In the genomic region with DNA sequence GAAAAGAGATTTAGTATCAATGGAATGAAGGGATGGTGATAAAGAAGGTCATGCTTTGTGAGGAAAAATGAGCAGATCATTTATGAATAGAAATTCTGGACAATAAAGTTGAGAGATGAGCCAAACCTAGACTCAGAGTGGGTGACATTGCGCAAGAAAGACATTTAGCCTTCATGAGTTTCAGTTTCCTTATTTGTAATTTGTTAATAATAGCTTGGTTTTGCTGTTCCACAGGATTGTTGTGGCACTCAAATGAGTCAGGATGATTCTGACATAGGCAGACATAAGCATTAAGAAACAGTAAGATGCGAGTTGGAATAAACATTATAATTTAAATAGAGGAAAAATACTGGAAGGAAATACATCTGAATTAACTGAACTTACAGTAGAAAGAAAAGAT, we compare ENCODE assay signal across 8 cellular contexts. TPM values are rescaled to one million over a fixed set of nuclear protein-coding genes. Genes with fewer than 3 reads are reported as not detected.
A peak's percentile ranks its signal among the peaks of the same experiment; 100 is the strongest.
DNase-seq lines count a peak whose midpoint lies in the region; ATAC-seq, FAIRE-seq and TF ChIP-seq lines count a peak whose summit lies in the region.

No MANE protein-coding gene starts in this region.

- intact Hi-C loops in vagina (cut with DNase I) = no loop called here

- no peak for TF ChIP-seq EP300 in H1 (IDR thresholded peaks at IDR 0.05; ENCODE audit: borderline replicate concordance in 1 of 2, low read depth in 2 of 2, low read length in 2 of 2)

- H3K27me3 ChIP-seq in H1 (replicated peaks in 1 of 4; ENCODE audit: control insufficient read depth in 3 of 4, extremely low read depth in 1 of 4, insufficient read depth in 3 of 4, low read length in 3 of 4) (no peaks in the 10 kb centered on the region), vagina (no peaks in the 10 kb centered on the region), WERI-Rb-1 (ENCODE audit: insufficient read depth, low read depth, severe bottlenecking) (peaks cover 4% of the 10 kb centered on the region)

- H3K79me2 ChIP-seq in H1 (ENCODE audit: control insufficient read depth in 1 of 2, insufficient read depth in 2 of 2, low read length in 2 of 2) = no peaks in the 10 kb centered on the region

- DNase-seq in AML-193 (lab: John Stamatoyannopoulos, UW) = peak; percentile 72 to 76
- DNase-seq in H1 (ENCODE audit: low read depth in 1 of 2, low spot score in 2 of 2) = no peak
- no peak for DNase-seq in vagina (ENCODE audit: extremely low spot score in 2 of 2)
- no peak for DNase-seq in retina
- no peak for DNase-seq in NCI-H1694 (lab: John Stamatoyannopoulos, UW)
- no peak for DNase-seq in WERI-Rb-1

- TF ChIP-seq POLR2A in H1 (IDR thresholded peaks at IDR 0.05; ENCODE audit: control extremely low read depth in 1 of 2, low read depth in 2 of 2, low read length in 2 of 2) (no peak), vagina (IDR thresholded peaks at IDR 0.05) (no peak)

- H3K36me3 ChIP-seq in H1 (ENCODE audit: control insufficient read depth in 2 of 4, insufficient read depth in 4 of 4, low read length in 3 of 4) (no peaks in the 10 kb centered on the region), vagina (no peaks in the 10 kb centered on the region), WERI-Rb-1 (no peaks in the 10 kb centered on the region)

- no peak overlapping the region for H3K4me3 ChIP-seq in H1 (ENCODE audit: extremely low read depth in 1 of 4, insufficient read depth in 2 of 4, low read depth in 3 of 4, low read length in 4 of 4)
- H3K4me3 ChIP-seq in vagina = no peak overlapping the region
- no peak overlapping the region for H3K4me3 ChIP-seq in WERI-Rb-1 (ENCODE audit: low read depth, low read length)

- no peaks in the 10 kb centered on the region for H3K23me2 ChIP-seq in H1 (ENCODE audit: low read depth, low read length)

- H3K4ac ChIP-seq in H1 (replicated peaks; ENCODE audit: insufficient read length, low read depth, low read length) = no peak overlapping the region

- TF ChIP-seq CTCF in H1 (IDR thresholded peaks at IDR 0.05; ENCODE audit: control extremely low read depth in 1 of 3, insufficient read depth in 1 of 3, low read depth in 1 of 3, low read length in 3 of 3) (no peak), vagina (IDR thresholded peaks at IDR 0.05) (no peak), WERI-Rb-1 (IDR thresholded peaks at IDR 0.05; ENCODE audit: low read depth, low read length) (no peak)

- H2BK15ac ChIP-seq in H1 (ENCODE audit: low read length) = no peak overlapping the region

- ATAC-seq in GM21360 (IDR thresholded peaks at IDR 0.05; ENCODE audit: unreplicated experiment) (peak; percentile 81), HG03558 (IDR thresholded peaks at IDR 0.05; ENCODE audit: extremely low read depth, unreplicated experiment) (peak; percentile 87)

- no peak overlapping the region for H4K5ac ChIP-seq in H1 (ENCODE audit: insufficient read length, low read depth, low read length)

- H2AFZ ChIP-seq in H1 (ENCODE audit: low read length) = no peak overlapping the region

- no peaks in the 10 kb centered on the region for H4K20me1 ChIP-seq in H1 (replicated peaks in 1 of 2; ENCODE audit: control insufficient read depth in 1 of 2, insufficient read depth in 2 of 2, low read length in 2 of 2)

- no peak for FAIRE-seq in H1 (lab: Jason Lieb, UNC)

- H3K18ac ChIP-seq in H1 (ENCODE audit: extremely low read depth, low read length) = no peak overlapping the region

- no peak overlapping the region for H3K27ac ChIP-seq in H1 (ENCODE audit: low read depth, low read length)
- no peak overlapping the region for H3K27ac ChIP-seq in vagina
- H3K27ac ChIP-seq in WERI-Rb-1 = no peak overlapping the region

- H3K4me1 ChIP-seq in H1 (replicated peaks in 1 of 4; ENCODE audit: control insufficient read depth in 3 of 4, insufficient read depth in 4 of 4, low read length in 3 of 4) (no peaks in the 10 kb centered on the region), vagina (peaks cover 13% of the 10 kb centered on the region)

- no peak overlapping the region for H2AK5ac ChIP-seq in H1 (ENCODE audit: low read depth, low read length)

- no peak overlapping the region for H3K56ac ChIP-seq in H1 (replicated peaks; ENCODE audit: insufficient read length, low read depth, low read length)

- H2BK20ac ChIP-seq in H1 (ENCODE audit: low read length) = no peak overlapping the region

- H2BK120ac ChIP-seq in H1 (replicated peaks; ENCODE audit: low read depth, low read length) = no peak overlapping the region

- POLR2A ChIA-PET in H1 (lab: Charles Lee; ENCODE audit: partially characterized antibody) = no interaction called here

- H2BK12ac ChIP-seq in H1 (ENCODE audit: low read depth, low read length) = no peak overlapping the region

- no peaks in the 10 kb centered on the region for H3K79me1 ChIP-seq in H1 (ENCODE audit: low read depth, low read length)

- H3K9me3 ChIP-seq in H1 (ENCODE audit: insufficient read depth in 2 of 2, low read depth in 1 of 2, low read length in 1 of 2) (no peaks in the 10 kb centered on the region), vagina (no peaks in the 10 kb centered on the region), WERI-Rb-1 (ENCODE audit: severe bottlenecking) (no peaks in the 10 kb centered on the region)

- 90% methylated on average over 2 of the region's 2 CpGs; no CpG with 5 or more reads in 1 of the 2 experiments for WGBS in H1 (ENCODE audit: extremely low coverage in 1 of 2, insufficient coverage in 1 of 2, insufficient read length in 1 of 2, insufficient replicate concordance in 2 of 2, low coverage in 1 of 2, low lambda C conversion rate in 2 of 2, missing lambda C conversion rate in 1 of 2), 2 experiments

- no peak for TF ChIP-seq RAD21 in H1 (IDR thresholded peaks at IDR 0.05 in 1 of 2, conservative IDR thresholded peaks at IDR 0.05 in 1 of 2; ENCODE audit: low read depth in 2 of 2, low read length in 2 of 2)

- H3K23ac ChIP-seq in H1 (ENCODE audit: insufficient read length) = no peak overlapping the region

- H2BK5ac ChIP-seq in H1 (ENCODE audit: low read depth, low read length) = no peak overlapping the region

- H3K14ac ChIP-seq in H1 (ENCODE audit: insufficient read length) = no peak overlapping the region

- H4K91ac ChIP-seq in H1 (replicated peaks; ENCODE audit: insufficient read length, low read length) = no peak overlapping the region

- no peak overlapping the region for H4K8ac ChIP-seq in H1 (ENCODE audit: extremely low read depth, insufficient read depth, low read length)

- CTCF ChIA-PET in H1 (lab: Charles Lee; ENCODE audit: partially characterized antibody) = interaction anchor here (0.7 to 4.0 kb wide), 4 partner anchors 11 to 75 kb away, joined by 3 to 24 read pairs (median 5); no protein-coding TSS in a partner anchor

- no peak overlapping the region for H3K4me2 ChIP-seq in H1 (ENCODE audit: insufficient read depth in 1 of 2, low read depth in 2 of 2, low read length in 2 of 2)

- no peak overlapping the region for H3K9ac ChIP-seq in H1 (replicated peaks in 1 of 4; ENCODE audit: extremely low read depth in 1 of 4, low read depth in 3 of 4, low read length in 3 of 4)

TF ChIP-seq in H1, 55 proteins besides CTCF, POLR2A, EP300 and RAD21:
- peak; percentile 71; the same call in 1 of the 2 replicates for TF ChIP-seq CEBPB (IDR thresholded peaks at IDR 0.05; ENCODE audit: low read depth, low read length)
- no peak for TF ChIP-seq CREB1 (IDR thresholded peaks at IDR 0.05)
- TF ChIP-seq, protein P1, sequence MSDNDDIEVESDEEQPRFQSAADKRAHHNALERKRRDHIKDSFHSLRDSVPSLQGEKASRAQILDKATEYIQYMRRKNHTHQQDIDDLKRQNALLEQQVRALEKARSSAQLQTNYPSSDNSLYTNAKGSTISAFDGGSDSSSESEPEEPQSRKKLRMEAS (IDR thresholded peaks at IDR 0.05) = no peak
- no peak for TF ChIP-seq POU5F1 (IDR thresholded peaks at IDR 0.05; ENCODE audit: low read depth, low read length)
- no peak for TF ChIP-seq MAFK (IDR thresholded peaks at IDR 0.05; ENCODE audit: low read depth, low read length)
- no peak for TF ChIP-seq TAF1 (IDR thresholded peaks at IDR 0.05; ENCODE audit: low read depth, low read length)
- TF ChIP-seq NANOG (IDR thresholded peaks at IDR 0.05; ENCODE audit: insufficient read depth, low read depth, low read length, poor library complexity, severe bottlenecking) = no peak

RNA-seq across cellular contexts. Expression of a gene that starts 34.8 kb away (rescaled TPM):
- total RNA-seq in H1 (2021; fragmentation: NEBNext Ultra II Directional; extraction: Animal tissue kit (Norgen Biotek cat#: 25700)) = 7.2 and 7.7 TPM in 2 replicates
- 1.0 and 1.4 TPM in 2 replicates for polyA plus RNA-seq in H1 (2011; rRNA removed)
- polyA plus RNA-seq in H1 (2011; cell fraction: cytosol; rRNA removed) = 1.8 TPM
- polyA plus RNA-seq in H1 (2011; cell fraction: nucleus; rRNA removed) = 2.1 TPM
- 1.7 to 3.6 TPM (median 2.8 TPM) in 4 replicates for polyA plus RNA-seq in H1 (2012, experiment 1 of 2)
- 0.25 TPM for polyA plus RNA-seq in H1 (2012, experiment 2 of 2)
- 7.3 TPM for polyA plus RNA-seq in H1 (2013, experiment 1 of 2)
- polyA plus RNA-seq in H1 (2013, experiment 2 of 2) = 6.1 TPM
- polyA minus RNA-seq in H1 (2011; rRNA and poly(A)+ RNA removed) = 7.4 and 13.3 TPM in 2 replicates
- polyA minus RNA-seq in H1 (2011; cell fraction: cytosol; rRNA and poly(A)+ RNA removed) = 4.0 TPM
- polyA minus RNA-seq in H1 (2011; cell fraction: nucleus; rRNA and poly(A)+ RNA removed) = 7.5 TPM
- 18.4 TPM for total RNA-seq in vagina

Comparison
In these comparisons a context has a peak if more than half of its experiments do, and no peak if none do; other contexts are left out.
1. DNase-seq: peak in AML-193 (2 of 2); none in H1 (0 of 2), vagina (0 of 2), retina (single experiment), NCI-H1694 (single experiment) and WERI-Rb-1 (single experiment).